2 cellular contexts compared by ENCODE assay signal in genomic region chr2:189466046-189466445, GRCh38.
TF ChIP-seq lines count a peak whose summit lies in the region.

No MANE protein-coding gene starts in this region.

TF ChIP-seq in A549, 52 proteins besides CTCF, POLR2A, EP300 and RAD21:
- no peak for TF ChIP-seq HOXA7 (CRISPR knock-in tag; IDR thresholded peaks at IDR 0.05)
- TF ChIP-seq GATA3 (IDR thresholded peaks at IDR 0.05; ENCODE audit: borderline replicate concordance): no peak
- no peak for TF ChIP-seq BCL3 (IDR thresholded peaks at IDR 0.05)
TF ChIP-seq in A549: peak in this region for 0.

TF ChIP-seq in K562, 482 proteins besides CTCF, POLR2A, EP300 and RAD21:
- TF ChIP-seq ATF4 (CRISPR knock-in tag; IDR thresholded peaks at IDR 0.05) (no peak), MITF (IDR thresholded peaks at IDR 0.05) (no peak), LCOR (CRISPR knock-in tag; IDR thresholded peaks at IDR 0.05) (no peak)
